In genomic region chr1:167524651-167525050, GRCh38 we compare ENCODE assay signal across 1 cellular context.
TF ChIP-seq lines count a peak whose summit lies in the region.

No MANE protein-coding gene starts in this region.

TF ChIP-seq in HepG2, 621 proteins besides CTCF, POLR2A, EP300 and RAD21 (continued from another document):
- TF ChIP-seq MXI1 (IDR thresholded peaks at IDR 0.05; ENCODE audit: borderline replicate concordance, low read depth, low read length), result peak; percentile 95
- TF ChIP-seq JUNB (CRISPR knock-in tag; IDR thresholded peaks at IDR 0.05; ENCODE audit: borderline replicate concordance), result no peak
- TF ChIP-seq GATAD2A (CRISPR knock-in tag; IDR thresholded peaks at IDR 0.05), result peak; percentile 52
- TF ChIP-seq MXD3 (CRISPR knock-in tag; IDR thresholded peaks at IDR 0.05), result peak; percentile 56; the same call in 1 of the 2 replicates
- TF ChIP-seq TEAD3 (CRISPR knock-in tag; optimal IDR thresholded peaks at IDR 0.05; ENCODE audit: borderline replicate concordance), result peak; percentile 25
- TF ChIP-seq DMAP1 (CRISPR knock-in tag; IDR thresholded peaks at IDR 0.05), result 0 out of 2 replicates have a peak, but pooled peaks have one; percentile 46
- TF ChIP-seq GZF1 (CRISPR knock-in tag; IDR thresholded peaks at IDR 0.05), result no peak
- TF ChIP-seq SAP130 (CRISPR knock-in tag; IDR thresholded peaks at IDR 0.05; ENCODE audit: low read depth), result peak; percentile 90
- no peak for TF ChIP-seq GATA4 (IDR thresholded peaks at IDR 0.05; ENCODE audit: borderline replicate concordance, low read depth)
- peak; percentile 55; the same call in 1 of the 2 replicates for TF ChIP-seq HMG20A (CRISPR knock-in tag; IDR thresholded peaks at IDR 0.05; ENCODE audit: borderline replicate concordance)
- 0 out of 2 replicates have a peak, but pooled peaks have one; percentile 48 for TF ChIP-seq ZNF3 (CRISPR knock-in tag; IDR thresholded peaks at IDR 0.05)
- no peak for TF ChIP-seq EZH2 (conservative IDR thresholded peaks at IDR 0.05; ENCODE audit: low read depth, low read length)
- TF ChIP-seq U2AF1 (optimal IDR thresholded peaks at IDR 0.05; ENCODE audit: low read depth, low read length), result no peak
- peak; percentile 88 for TF ChIP-seq MXD4 (CRISPR knock-in tag; IDR thresholded peaks at IDR 0.05)
- TF ChIP-seq SALL2 (CRISPR knock-in tag; IDR thresholded peaks at IDR 0.05), result 0 out of 2 replicates have a peak, but pooled peaks have one; percentile 25
- TF ChIP-seq SNAI1 (CRISPR knock-in tag; IDR thresholded peaks at IDR 0.05; ENCODE audit: borderline replicate concordance), result no peak
- TF ChIP-seq IKZF5 (CRISPR knock-in tag; IDR thresholded peaks at IDR 0.05), result peak; percentile 57; the same call in 1 of the 2 replicates
- TF ChIP-seq ZFP82 (CRISPR knock-in tag; IDR thresholded peaks at IDR 0.05; ENCODE audit: borderline replicate concordance), result no peak
- peak; percentile 99 for TF ChIP-seq TGIF2 (CRISPR knock-in tag; IDR thresholded peaks at IDR 0.05)
- TF ChIP-seq ZNF331 (CRISPR knock-in tag; IDR thresholded peaks at IDR 0.05), result 0 out of 2 replicates have a peak, but pooled peaks have one; percentile 20
- no peak for TF ChIP-seq ZNF670 (CRISPR knock-in tag; IDR thresholded peaks at IDR 0.05; ENCODE audit: borderline replicate concordance)
- TF ChIP-seq ZMAT3 (CRISPR knock-in tag; conservative IDR thresholded peaks at IDR 0.05), result no peak
